In the genomic region with DNA sequence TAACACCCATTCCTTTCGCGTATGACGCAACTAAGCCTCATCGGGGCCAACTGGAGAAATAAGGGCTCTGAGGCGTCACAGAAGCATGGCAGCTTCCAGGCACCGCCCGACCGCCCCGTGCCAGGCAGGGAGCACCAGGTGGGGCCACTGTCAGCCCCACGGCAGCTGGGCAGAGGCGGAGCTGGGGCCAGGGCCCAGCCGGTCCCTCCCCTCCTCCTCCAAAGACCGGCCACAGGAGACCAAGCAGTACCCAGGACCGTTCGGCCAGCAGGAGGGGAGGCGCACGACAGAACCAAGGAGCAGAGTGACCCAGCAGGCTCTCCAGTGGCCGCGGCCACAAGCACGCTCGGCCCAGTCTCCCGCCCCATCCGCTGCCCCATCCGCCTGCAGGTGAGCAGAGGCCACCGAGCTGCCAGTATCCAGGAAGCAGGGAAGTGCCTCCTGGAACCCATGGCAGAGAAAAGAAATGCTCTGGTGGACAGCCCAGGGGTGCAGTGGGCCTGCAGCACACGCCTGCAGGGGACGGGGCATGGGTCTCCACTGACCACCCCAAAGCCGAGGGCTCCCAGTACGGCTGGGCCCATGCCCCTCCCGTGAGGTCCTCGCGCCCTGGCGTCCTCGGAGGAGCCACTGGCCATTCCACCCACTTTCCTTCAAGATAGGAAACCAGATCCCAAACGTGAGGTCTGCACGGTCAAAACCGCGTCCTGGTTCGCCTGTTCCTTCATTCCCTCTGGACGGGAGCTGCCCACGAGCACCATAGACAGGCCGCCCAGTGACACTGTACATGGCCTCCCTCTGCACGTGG, we compare ENCODE assay signal across 2 cellular contexts.
TF ChIP-seq lines count a peak whose summit lies in the region.

No MANE protein-coding gene starts in this region.

TF ChIP-seq in SK-N-SH, 30 proteins besides CTCF, POLR2A, EP300 and RAD21 (continued from another document):
- TF ChIP-seq RCOR1 (IDR thresholded peaks at IDR 0.05; ENCODE audit: low read length) (no peak), CHD2 (IDR thresholded peaks at IDR 0.05; ENCODE audit: low read length, partially characterized antibody) (no peak), TAF1 (IDR thresholded peaks at IDR 0.05; ENCODE audit: borderline replicate concordance, low read depth, low read length) (no peak), JUND (IDR thresholded peaks at IDR 0.05) (no peak), NFIC (IDR thresholded peaks at IDR 0.05; ENCODE audit: borderline replicate concordance) (no peak), RFX5 (IDR thresholded peaks at IDR 0.05; ENCODE audit: low read length) (no peak)
- TF ChIP-seq, protein P1, sequence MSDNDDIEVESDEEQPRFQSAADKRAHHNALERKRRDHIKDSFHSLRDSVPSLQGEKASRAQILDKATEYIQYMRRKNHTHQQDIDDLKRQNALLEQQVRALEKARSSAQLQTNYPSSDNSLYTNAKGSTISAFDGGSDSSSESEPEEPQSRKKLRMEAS (IDR thresholded peaks at IDR 0.05; ENCODE audit: low read depth) = no peak
- TF ChIP-seq, protein P2, sequence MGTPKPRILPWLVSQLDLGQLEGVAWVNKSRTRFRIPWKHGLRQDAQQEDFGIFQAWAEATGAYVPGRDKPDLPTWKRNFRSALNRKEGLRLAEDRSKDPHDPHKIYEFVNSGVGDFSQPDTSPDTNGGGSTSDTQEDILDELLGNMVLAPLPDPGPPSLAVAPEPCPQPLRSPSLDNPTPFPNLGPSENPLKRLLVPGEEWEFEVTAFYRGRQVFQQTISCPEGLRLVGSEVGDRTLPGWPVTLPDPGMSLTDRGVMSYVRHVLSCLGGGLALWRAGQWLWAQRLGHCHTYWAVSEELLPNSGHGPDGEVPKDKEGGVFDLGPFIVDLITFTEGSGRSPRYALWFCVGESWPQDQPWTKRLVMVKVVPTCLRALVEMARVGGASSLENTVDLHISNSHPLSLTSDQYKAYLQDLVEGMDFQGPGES (IDR thresholded peaks at IDR 0.05; ENCODE audit: low read depth, low read length) = no peak

TF ChIP-seq in SK-N-SH treated with all-trans-retinoic acid at 6 μM for 48 hours, 23 proteins besides CTCF, POLR2A, EP300 and RAD21 (continued from another document):
- TF ChIP-seq, protein P3, sequence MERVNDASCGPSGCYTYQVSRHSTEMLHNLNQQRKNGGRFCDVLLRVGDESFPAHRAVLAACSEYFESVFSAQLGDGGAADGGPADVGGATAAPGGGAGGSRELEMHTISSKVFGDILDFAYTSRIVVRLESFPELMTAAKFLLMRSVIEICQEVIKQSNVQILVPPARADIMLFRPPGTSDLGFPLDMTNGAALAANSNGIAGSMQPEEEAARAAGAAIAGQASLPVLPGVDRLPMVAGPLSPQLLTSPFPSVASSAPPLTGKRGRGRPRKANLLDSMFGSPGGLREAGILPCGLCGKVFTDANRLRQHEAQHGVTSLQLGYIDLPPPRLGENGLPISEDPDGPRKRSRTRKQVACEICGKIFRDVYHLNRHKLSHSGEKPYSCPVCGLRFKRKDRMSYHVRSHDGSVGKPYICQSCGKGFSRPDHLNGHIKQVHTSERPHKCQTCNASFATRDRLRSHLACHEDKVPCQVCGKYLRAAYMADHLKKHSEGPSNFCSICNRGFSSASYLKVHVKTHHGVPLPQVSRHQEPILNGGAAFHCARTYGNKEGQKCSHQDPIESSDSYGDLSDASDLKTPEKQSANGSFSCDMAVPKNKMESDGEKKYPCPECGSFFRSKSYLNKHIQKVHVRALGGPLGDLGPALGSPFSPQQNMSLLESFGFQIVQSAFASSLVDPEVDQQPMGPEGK (CRISPR knock-in tag; IDR thresholded peaks at IDR 0.05; ENCODE audit: borderline replicate concordance) = no peak
TF ChIP-seq in SK-N-SH treated with all-trans-retinoic acid at 6 μM for 48 hours: peak in this region for 0.
